8 cellular contexts compared by ENCODE assay signal in genomic region chr16:85029413-85029794, GRCh38. TPM values are rescaled to one million over a fixed set of nuclear protein-coding genes. Genes with fewer than 3 reads are reported as not detected.
DNase-seq lines count a peak whose midpoint lies in the region; ATAC-seq lines count a peak whose summit lies in the region.

No MANE protein-coding gene starts in this region.

- H3K27me3 ChIP-seq in CD4-positive, alpha-beta memory T cell (ENCODE audit: insufficient read depth, low read length), result no peaks in the 10 kb centered on the region

- intact Hi-C loops in CD4-positive, alpha-beta memory T cell (cut with micrococcal nuclease), result loop anchor here (1.0 to 10.0 kb wide), 7 partner anchors 26 to 842 kb away; partner anchors contain the start of genes MEAK7 and TAF1C

- DNase-seq in CD4-positive, alpha-beta memory T cell, result peak; percentile 47 to 91 (median 53)
- DNase-seq in HT-29 (ENCODE audit: low spot score) (peak; percentile 23), renal cortical epithelial cell (ENCODE audit: low read depth) (peak; percentile 64), KG1 (lab: John Stamatoyannopoulos, UW) (no peak), NCI-H1048 (lab: John Stamatoyannopoulos, UW) (no peak)
- peak; percentile 64 for DNase-seq in activated CD4-positive, alpha-beta T cell treated with anti-CD3 and anti-CD28 coated beads, Interleukin-2, amount 10 ng/mL, durations not matched to agents 7 days and 5 days
- peak; percentile 1 for DNase-seq in effector CD8-positive, alpha-beta T cell (lab: John Stamatoyannopoulos, UW)

- ATAC-seq in GM21381 (IDR thresholded peaks at IDR 0.05; ENCODE audit: unreplicated experiment), result no peak

- H3K4me3 ChIP-seq in CD4-positive, alpha-beta memory T cell (ENCODE audit: low read length in 2 of 2), result peak overlapping the region in 1 of 2 donors; percentile 82

- H3K4me1 Mint-ChIP-seq in CD4-positive, alpha-beta memory T cell, result peaks cover 19 to 44% (median 26%) of the 10 kb centered on the region in 4 donors
- peaks cover 47% of the 10 kb centered on the region for H3K4me1 Mint-ChIP-seq in activated CD4-positive, alpha-beta T cell treated with anti-CD3 and anti-CD28 coated beads, Interleukin-2, amount 10 ng/mL, durations not matched to agents 7 days and 5 days

- peaks cover 7% of the 10 kb centered on the region for H3K36me3 ChIP-seq in CD4-positive, alpha-beta memory T cell (ENCODE audit: insufficient read depth, low read length)

- CTCF ChIA-PET in CD4-positive, alpha-beta memory T cell (lab: Charles Lee; ENCODE audit: partially characterized antibody), result interaction anchor here (4.6 kb wide), 1 partner anchor 18 kb away, joined by 32 read pairs; the partner anchor contains the start of gene ZDHHC7
- CTCF ChIA-PET in activated CD4-positive, alpha-beta T cell treated with anti-CD3 and anti-CD28 coated beads, Interleukin-2, amount 10 ng/mL, durations not matched to agents 7 days and 5 days (lab: Charles Lee), result interaction anchor here (1.3 kb wide), 1 partner anchor 13 kb away, joined by 3 read pairs; no protein-coding TSS in a partner anchor

- no peaks in the 10 kb centered on the region for H3K9me3 ChIP-seq in CD4-positive, alpha-beta memory T cell (ENCODE audit: control insufficient read depth in 1 of 2, low read length in 2 of 2)

- POLR2A ChIA-PET in CD4-positive, alpha-beta memory T cell (lab: Charles Lee; ENCODE audit: partially characterized antibody), result interaction anchor here (1.3 to 5.5 kb wide), 2 partner anchors 18 kb away, joined by 5 to 74 read pairs; partner anchors contain the start of gene ZDHHC7
- POLR2A ChIA-PET in activated CD4-positive, alpha-beta T cell treated with anti-CD3 and anti-CD28 coated beads, Interleukin-2, amount 10 ng/mL, durations not matched to agents 7 days and 5 days (lab: Charles Lee), result no interaction called here

- peaks cover 10% of the 10 kb centered on the region in 2 donors for H3K36me3 Mint-ChIP-seq in CD4-positive, alpha-beta memory T cell
- H3K36me3 Mint-ChIP-seq in activated CD4-positive, alpha-beta T cell treated with anti-CD3 and anti-CD28 coated beads, Interleukin-2, amount 10 ng/mL, durations not matched to agents 7 days and 5 days (ENCODE audit: low read depth), result peaks cover 7% of the 10 kb centered on the region

- peaks cover 28% of the 10 kb centered on the region for H3K4me1 ChIP-seq in CD4-positive, alpha-beta memory T cell (ENCODE audit: insufficient read depth, low read length)

- peak overlapping the region; percentile 92 to 98 (median 95) for H3K27ac Mint-ChIP-seq in CD4-positive, alpha-beta memory T cell
- peak overlapping the region; percentile 96 for H3K27ac Mint-ChIP-seq in activated CD4-positive, alpha-beta T cell treated with anti-CD3 and anti-CD28 coated beads, Interleukin-2, amount 10 ng/mL, durations not matched to agents 7 days and 5 days

- peak overlapping the region; percentile 88 to 98 (median 94) for H3K4me3 Mint-ChIP-seq in CD4-positive, alpha-beta memory T cell
- peak overlapping the region; percentile 90 for H3K4me3 Mint-ChIP-seq in activated CD4-positive, alpha-beta T cell treated with anti-CD3 and anti-CD28 coated beads, Interleukin-2, amount 10 ng/mL, durations not matched to agents 7 days and 5 days

- no peaks in the 10 kb centered on the region for H3K27me3 Mint-ChIP-seq in CD4-positive, alpha-beta memory T cell
- H3K27me3 Mint-ChIP-seq in activated CD4-positive, alpha-beta T cell treated with anti-CD3 and anti-CD28 coated beads, Interleukin-2, amount 10 ng/mL, durations not matched to agents 7 days and 5 days, result no peaks in the 10 kb centered on the region

- peak overlapping the region; percentile 78 for H3K27ac ChIP-seq in CD4-positive, alpha-beta memory T cell (ENCODE audit: low read depth, low read length)

- H3K9me3 Mint-ChIP-seq in CD4-positive, alpha-beta memory T cell, result no peaks in the 10 kb centered on the region
- no peaks in the 10 kb centered on the region for H3K9me3 Mint-ChIP-seq in activated CD4-positive, alpha-beta T cell treated with anti-CD3 and anti-CD28 coated beads, Interleukin-2, amount 10 ng/mL, durations not matched to agents 7 days and 5 days

RNA-seq across cellular contexts. Expression of gene KIAA0513, which starts 1.8 kb away (rescaled TPM):
- total RNA-seq in CD4-positive, alpha-beta memory T cell, result 10 to 100 TPM; 17.7 to 19.0 TPM
- 10 to 100 TPM in 1 of 2 donors, 1 to 10 TPM in 1; 1.3 to 11.8 TPM for polyA plus RNA-seq in CD4-positive, alpha-beta memory T cell
- total RNA-seq in HT-29 (2014; rRNA removed; shearing (Covaris generic)), result 0.91 and 1.2 TPM in 2 replicates
- 10 to 100 TPM; 13.6 to 14.8 TPM for total RNA-seq in activated CD4-positive, alpha-beta T cell treated with anti-CD3 and anti-CD28 coated beads, Interleukin-2, amount 10 ng/mL, durations not matched to agents 7 days and 5 days
- total RNA-seq in renal cortical epithelial cell, result 7.5 and 20.3 TPM in 2 replicates

RNA-seq across cellular contexts. Expression of gene ZDHHC7, which starts 18.1 kb away (rescaled TPM):
- 10 to 100 TPM; 33.8 to 35.6 TPM for total RNA-seq in CD4-positive, alpha-beta memory T cell
- 10 to 100 TPM; 27.1 to 40.2 TPM for polyA plus RNA-seq in CD4-positive, alpha-beta memory T cell
- 40.1 and 40.3 TPM in 2 replicates for total RNA-seq in HT-29 (2014; rRNA removed; shearing (Covaris generic))
- total RNA-seq in activated CD4-positive, alpha-beta T cell treated with anti-CD3 and anti-CD28 coated beads, Interleukin-2, amount 10 ng/mL, durations not matched to agents 7 days and 5 days, result 10 to 100 TPM; 30.7 to 33.9 TPM
- 133 and 137 TPM in 2 replicates for total RNA-seq in renal cortical epithelial cell

Comparison
In these comparisons a context has a peak if more than half of its experiments do, and no peak if none do; other contexts are left out.
1. DNase-seq: peak in CD4-positive, alpha-beta memory T cell (5 of 5), HT-29 (single experiment), activated CD4-positive, alpha-beta T cell treated with anti-CD3 and anti-CD28 coated beads, Interleukin-2, amount 10 ng/mL, durations not matched to agents 7 days and 5 days (single experiment), effector CD8-positive, alpha-beta T cell (single experiment) and renal cortical epithelial cell (single experiment); none in KG1 (single experiment) and NCI-H1048 (single experiment).